ENCODE assay signal across 13 cellular contexts in the genomic region with DNA sequence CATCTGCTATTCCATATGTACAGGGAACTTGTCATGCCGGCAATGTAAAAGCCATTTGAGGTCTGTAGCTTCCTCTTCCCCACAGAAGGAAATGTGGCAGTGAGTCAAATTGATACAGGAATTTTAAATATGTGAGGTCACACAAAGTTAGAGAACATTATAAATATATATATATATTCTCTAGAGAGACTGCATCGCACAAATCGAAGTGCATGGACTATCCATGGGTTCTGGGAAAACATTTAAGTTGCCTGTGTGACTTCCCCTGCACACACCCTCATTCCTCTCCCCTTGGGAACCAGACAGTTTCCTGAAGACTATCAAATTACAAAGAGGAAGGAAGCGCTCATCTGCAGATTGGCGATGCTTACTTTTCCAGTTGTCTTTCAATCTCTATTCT.
DNase-seq lines count a peak whose midpoint lies in the region; ATAC-seq, FAIRE-seq and TF ChIP-seq lines count a peak whose summit lies in the region.
"Had no signal": no experiment of that assay in that cellular context is flagged by ENCODE, and none has a peak within 500 bp of the region (broad histone marks: within the 10 kb centered on the region; RNA-seq: fewer than 3 reads in every experiment).

No MANE protein-coding gene starts in this region.

- TF ChIP-seq CTCF in choroid plexus epithelial cell (conservative IDR thresholded peaks at IDR 0.05; ENCODE audit: low read depth, low read length) = no peak

- whole genome bisulfite sequencing in neuronal stem cell (ENCODE audit: extremely low coverage in 2 of 2, insufficient read length in 2 of 2, insufficient replicate concordance in 1 of 2), 2 donors = no CpG with 5 or more reads among the region's 5 CpGs

- peak overlapping the region; percentile 78 for H2AFZ ChIP-seq in neuronal stem cell (ENCODE audit: low read length)

- ATAC-seq in GM19328 (IDR thresholded peaks at IDR 0.05; ENCODE audit: unreplicated experiment) = no peak
- ATAC-seq: activated CD8-positive, alpha-beta T cell treated with anti-CD3 and anti-CD28 coated beads for 36 hours; stimulated activated naive CD8-positive, alpha-beta T cell treated with anti-CD3 and anti-CD28 coated beads, Interleukin-15, Interleukin-2, amounts not matched to agents 100 U/mL and 50 U/mL, for 24 hours had no signal

- no peak overlapping the region for H4K8ac ChIP-seq in neuronal stem cell (ENCODE audit: low read depth, low read length)

- CTCF ChIA-PET in activated CD4-positive, alpha-beta T cell treated with anti-CD3 and anti-CD28 coated beads, Interleukin-2, amount 10 ng/mL, durations not matched to agents 7 days and 5 days (lab: Charles Lee) = no interaction called here

- H3K14ac ChIP-seq in neuronal stem cell (ENCODE audit: low read length) = no peak overlapping the region

- H3K27me3 Mint-ChIP-seq in activated CD4-positive, alpha-beta T cell treated with anti-CD3 and anti-CD28 coated beads, Interleukin-2, amount 10 ng/mL, durations not matched to agents 7 days and 5 days = peaks cover 11% of the 10 kb centered on the region
- peaks cover 42% of the 10 kb centered on the region for H3K27me3 Mint-ChIP-seq in activated T-cell treated with anti-CD3 and anti-CD28 coated beads, Interleukin-2, amount 50 U/mL, for 24 hours
- H3K27me3 Mint-ChIP-seq: activated naive CD8-positive, alpha-beta T cell treated with anti-CD3 and anti-CD28 coated beads, Interleukin-2, amount 10 ng/mL, durations not matched to agents 7 days and 5 days had no signal

- H3K4me1 ChIP-seq in neuronal stem cell (ENCODE audit: control insufficient read depth in 2 of 2, insufficient read depth in 1 of 2, low read depth in 1 of 2, low read length in 2 of 2) = peaks cover 1 to 2% of the 10 kb centered on the region in 2 donors

- H3K36me3 Mint-ChIP-seq in activated CD4-positive, alpha-beta T cell treated with anti-CD3 and anti-CD28 coated beads, Interleukin-2, amount 10 ng/mL, durations not matched to agents 7 days and 5 days (ENCODE audit: low read depth) = no peaks in the 10 kb centered on the region
- H3K36me3 Mint-ChIP-seq in activated T-cell treated with anti-CD3 and anti-CD28 coated beads, Interleukin-2, amount 50 U/mL, for 24 hours (ENCODE audit: low read depth) = no peaks in the 10 kb centered on the region
- H3K36me3 Mint-ChIP-seq: activated naive CD8-positive, alpha-beta T cell treated with anti-CD3 and anti-CD28 coated beads, Interleukin-2, amount 10 ng/mL, durations not matched to agents 7 days and 5 days; immature natural killer cell had no signal

- no peak overlapping the region for H2BK5ac ChIP-seq in neuronal stem cell (ENCODE audit: low read length)

- POLR2A ChIA-PET in activated CD4-positive, alpha-beta T cell treated with anti-CD3 and anti-CD28 coated beads, Interleukin-2, amount 10 ng/mL, durations not matched to agents 7 days and 5 days (lab: Charles Lee) = no interaction called here

- H3K9me3 Mint-ChIP-seq in activated CD4-positive, alpha-beta T cell treated with anti-CD3 and anti-CD28 coated beads, Interleukin-2, amount 10 ng/mL, durations not matched to agents 7 days and 5 days = no peaks in the 10 kb centered on the region
- no peaks in the 10 kb centered on the region for H3K9me3 Mint-ChIP-seq in activated T-cell treated with anti-CD3 and anti-CD28 coated beads, Interleukin-2, amount 50 U/mL, for 24 hours
- H3K9me3 Mint-ChIP-seq: activated CD8-positive, alpha-beta T cell treated with anti-CD3 and anti-CD28 coated beads for 36 hours; activated naive CD8-positive, alpha-beta T cell treated with anti-CD3 and anti-CD28 coated beads, Interleukin-2, amount 10 ng/mL, durations not matched to agents 7 days and 5 days; endodermal cell had no signal

- no peak for TF ChIP-seq POLR2A in GM12892 (IDR thresholded peaks at IDR 0.05; ENCODE audit: low read depth, low read length)

- H3K27me3 ChIP-seq in neuronal stem cell (ENCODE audit: control insufficient read depth in 3 of 3, insufficient read depth in 3 of 3, low read depth in 1 of 3, low read length in 3 of 3) = no peaks in the 10 kb centered on the region

- no peak overlapping the region for H3K27ac Mint-ChIP-seq in activated CD4-positive, alpha-beta T cell treated with anti-CD3 and anti-CD28 coated beads, Interleukin-2, amount 10 ng/mL, durations not matched to agents 7 days and 5 days
- no peak overlapping the region for H3K27ac Mint-ChIP-seq in activated T-cell treated with anti-CD3 and anti-CD28 coated beads, Interleukin-2, amount 50 U/mL, for 24 hours
- H3K27ac Mint-ChIP-seq: activated CD8-positive, alpha-beta T cell treated with anti-CD3 and anti-CD28 coated beads for 36 hours; activated naive CD8-positive, alpha-beta T cell treated with anti-CD3 and anti-CD28 coated beads, Interleukin-2, amount 10 ng/mL, durations not matched to agents 7 days and 5 days; endodermal cell; immature natural killer cell had no signal

- H3K4ac ChIP-seq in neuronal stem cell (ENCODE audit: low read length) = no peak overlapping the region

- no peak overlapping the region for H3K4me3 Mint-ChIP-seq in activated CD4-positive, alpha-beta T cell treated with anti-CD3 and anti-CD28 coated beads, Interleukin-2, amount 10 ng/mL, durations not matched to agents 7 days and 5 days
- no peak overlapping the region for H3K4me3 Mint-ChIP-seq in activated T-cell treated with anti-CD3 and anti-CD28 coated beads, Interleukin-2, amount 50 U/mL, for 24 hours
- H3K4me3 Mint-ChIP-seq: activated CD8-positive, alpha-beta T cell treated with anti-CD3 and anti-CD28 coated beads for 36 hours; activated naive CD8-positive, alpha-beta T cell treated with anti-CD3 and anti-CD28 coated beads, Interleukin-2, amount 10 ng/mL, durations not matched to agents 7 days and 5 days; endodermal cell; immature natural killer cell had no signal

- H2AK5ac ChIP-seq in neuronal stem cell (ENCODE audit: low read depth, low read length) = no peak overlapping the region

- no peak overlapping the region for H3K18ac ChIP-seq in neuronal stem cell (ENCODE audit: low read length)

- no peak overlapping the region for H2BK15ac ChIP-seq in neuronal stem cell (ENCODE audit: low read length)

- no peaks in the 10 kb centered on the region for H3K36me3 ChIP-seq in neuronal stem cell (replicated peaks in 1 of 2; ENCODE audit: control insufficient read depth in 2 of 2, insufficient read depth in 2 of 2, low read length in 2 of 2)

- no peaks in the 10 kb centered on the region for H3K9me3 ChIP-seq in neuronal stem cell (replicated peaks in 1 of 2; ENCODE audit: control insufficient read depth in 2 of 2, insufficient read depth in 1 of 2, low read depth in 1 of 2, low read length in 2 of 2)

- H2BK120ac ChIP-seq in neuronal stem cell (ENCODE audit: low read depth, low read length) = no peak overlapping the region

- peak; percentile 27 for FAIRE-seq in GM12892 (lab: Jason Lieb, UNC)

- H3K4me2 ChIP-seq in neuronal stem cell (ENCODE audit: insufficient read depth, low read length, poor library complexity, severe bottlenecking) = no peak overlapping the region

- H3K4me3 ChIP-seq in choroid plexus epithelial cell (ENCODE audit: low read depth, low read length) (no peak overlapping the region), neuronal stem cell (ENCODE audit: low read length in 2 of 2) (no peak overlapping the region)

- no peak overlapping the region for H4K91ac ChIP-seq in neuronal stem cell (ENCODE audit: low read depth, low read length, poor library complexity)

- peaks cover 5% of the 10 kb centered on the region for H3K4me1 Mint-ChIP-seq in activated CD4-positive, alpha-beta T cell treated with anti-CD3 and anti-CD28 coated beads, Interleukin-2, amount 10 ng/mL, durations not matched to agents 7 days and 5 days
- H3K4me1 Mint-ChIP-seq in activated T-cell treated with anti-CD3 and anti-CD28 coated beads, Interleukin-2, amount 50 U/mL, for 24 hours (ENCODE audit: low read depth) = peaks cover 16% of the 10 kb centered on the region
- H3K4me1 Mint-ChIP-seq: immature natural killer cell had no signal

- H3K79me1 ChIP-seq in neuronal stem cell (ENCODE audit: low read depth, low read length) = no peaks in the 10 kb centered on the region

- no peak overlapping the region for H3K9ac ChIP-seq in neuronal stem cell (ENCODE audit: low read depth, low read length, poor library complexity)

- H3K23ac ChIP-seq in neuronal stem cell (ENCODE audit: low read depth, low read length, poor library complexity) = no peak overlapping the region

- no peak overlapping the region for H2BK12ac ChIP-seq in neuronal stem cell (ENCODE audit: low read length)

- H3K27ac ChIP-seq in neuronal stem cell (replicated peaks; ENCODE audit: low read length) = no peak overlapping the region

- no peak for DNase-seq in GM12892 (ENCODE audit: insufficient read length)
- peak; percentile 100 for DNase-seq in NCI-H2171 (lab: John Stamatoyannopoulos, UW)
- peak; percentile 63 for DNase-seq in choroid plexus epithelial cell (ENCODE audit: low read depth)
- no peak for DNase-seq in neuronal stem cell (ENCODE audit: low spot score)
- DNase-seq in activated CD4-positive, alpha-beta T cell treated with anti-CD3 and anti-CD28 coated beads, Interleukin-2, amount 10 ng/mL, durations not matched to agents 7 days and 5 days = no peak
- DNase-seq in activated T-cell treated with anti-CD3 and anti-CD28 coated beads, Interleukin-2, amount 50 U/mL, for 24 hours = no peak
- no peak for DNase-seq in GDM1 (lab: John Stamatoyannopoulos, UW)
- DNase-seq: activated CD8-positive, alpha-beta T cell treated with anti-CD3 and anti-CD28 coated beads for 36 hours; activated naive CD8-positive, alpha-beta T cell treated with anti-CD3 and anti-CD28 coated beads, Interleukin-2, amount 10 ng/mL, durations not matched to agents 7 days and 5 days; endodermal cell; immature natural killer cell; stimulated activated naive CD8-positive, alpha-beta T cell treated with anti-CD3 and anti-CD28 coated beads, Interleukin-15, Interleukin-2, amounts not matched to agents 100 U/mL and 50 U/mL, for 24 hours had no signal

Comparison
In these comparisons a context has a peak if more than half of its experiments do, and no peak if none do; other contexts are left out.
1. DNase-seq: peak in NCI-H2171 (single experiment) and choroid plexus epithelial cell (single experiment); none in GM12892 (single experiment), neuronal stem cell (single experiment), activated CD4-positive, alpha-beta T cell treated with anti-CD3 and anti-CD28 coated beads, Interleukin-2, amount 10 ng/mL, durations not matched to agents 7 days and 5 days (single experiment), activated T-cell treated with anti-CD3 and anti-CD28 coated beads, Interleukin-2, amount 50 U/mL, for 24 hours (single experiment) and GDM1 (single experiment).